In the genomic region with DNA sequence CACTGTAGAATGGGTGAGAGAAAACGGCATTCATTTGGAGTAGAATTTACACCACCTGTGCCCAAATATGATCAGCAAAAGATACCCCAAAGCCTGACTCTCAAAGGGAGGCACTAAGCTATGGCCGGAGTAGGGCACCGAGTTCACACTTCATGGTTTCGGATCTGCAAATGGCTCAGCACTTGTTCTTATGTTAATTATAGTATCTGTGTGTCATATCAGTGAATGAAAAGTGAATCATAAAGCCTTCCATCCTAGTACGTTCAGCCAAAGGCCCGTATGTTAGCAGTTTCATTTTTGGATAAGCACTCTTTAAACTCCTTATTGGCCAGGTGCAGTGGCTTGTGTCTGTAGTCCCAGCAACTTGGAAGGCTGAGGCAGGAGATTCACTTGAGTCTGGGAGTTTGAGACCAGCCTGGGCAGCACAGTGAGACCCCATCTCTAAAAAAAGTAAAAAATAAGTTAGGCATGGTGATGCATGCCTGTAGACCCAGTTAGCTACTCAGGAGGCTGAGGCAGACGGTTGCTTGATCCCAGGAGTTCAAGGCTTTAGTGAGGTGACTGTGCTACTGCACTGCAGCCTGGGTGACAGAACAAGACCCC, we compare ENCODE assay signal across 29 cellular contexts. TPM values are rescaled to one million over a fixed set of nuclear protein-coding genes. Genes with fewer than 3 reads are reported as not detected.
DNase-seq lines count a peak whose midpoint lies in the region; ATAC-seq, FAIRE-seq and TF ChIP-seq lines count a peak whose summit lies in the region.
"Had no signal": no experiment of that assay in that cellular context is flagged by ENCODE, and none has a peak within 500 bp of the region (broad histone marks: within the 10 kb centered on the region; RNA-seq: fewer than 3 reads in every experiment).

No MANE protein-coding gene starts in this region.

- peak; percentile 53 for ATAC-seq in HG03439 (IDR thresholded peaks at IDR 0.05; ENCODE audit: unreplicated experiment)
- no peak for ATAC-seq in GM12878
- no peak for ATAC-seq in GM21786 (IDR thresholded peaks at IDR 0.05; ENCODE audit: unreplicated experiment)
- ATAC-seq: effector memory CD8-positive, alpha-beta T cell; gastrocnemius medialis; psoas muscle; stimulated activated naive B cell treated with anti-CD40 and anti-IgM and Interleukin-4, amounts not matched to agents 10 μg/mL and 1 μg/mL and 100 μg/mL, for 72 hours had no signal

- H4K20me1 ChIP-seq in GM12878 (ENCODE audit: control insufficient read depth, insufficient read depth): no peaks in the 10 kb centered on the region

- CTCF ChIA-PET in GM12878 (lab: Yijun Ruan, JAX): interaction anchor here (2.1 to 3.0 kb wide), 2 partner anchors 10 to 50 kb away, joined by 6 to 16 read pairs; no protein-coding TSS in a partner anchor

- 21% methylated on average over 7 of the region's 7 CpGs for WGBS in GM12878 (ENCODE audit: insufficient coverage, insufficient replicate concordance, low lambda C conversion rate, missing lambda C conversion rate)

- H3K79me2 ChIP-seq in GM12878 (ENCODE audit: control insufficient read depth, insufficient read depth, low read length): no peaks in the 10 kb centered on the region

- H3K9me3 ChIP-seq in GM12878 (replicated peaks; ENCODE audit: control insufficient read depth, insufficient read depth, low read length): no peaks in the 10 kb centered on the region
- H3K9me3 ChIP-seq: adrenal gland; BLaER1 treated with 17β-estradiol and CSF1 and Interleukin-3, amounts not matched to agents 10 nM and 100 nM; esophagus muscularis mucosa; gastrocnemius medialis; neutrophil; psoas muscle; vagina had no signal

- H3K27me3 ChIP-seq in GM12878 (replicated peaks in 1 of 2; ENCODE audit: control insufficient read depth in 2 of 2, insufficient read depth in 2 of 2, low read length in 1 of 2): no peaks in the 10 kb centered on the region
- H3K27me3 ChIP-seq: adrenal gland; BLaER1 treated with 17β-estradiol and CSF1 and Interleukin-3, amounts not matched to agents 10 nM and 100 nM; brain microvascular endothelial cell; esophagus muscularis mucosa; neutrophil; vagina had no signal

- FAIRE-seq in GM12878 (lab: Jason Lieb, UNC): peak; percentile 35
- FAIRE-seq: colon, kidney had no signal

- DNase-seq in ELR (ENCODE audit: low read depth): peak; percentile 55
- DNase-seq in GM12878 (ENCODE audit: low read depth, low spot score): no peak
- no peak for DNase-seq in head of caudate nucleus
- no peak for DNase-seq in NCI-H510A (lab: John Stamatoyannopoulos, UW)
- DNase-seq: activated CD4-positive, alpha-beta T cell treated with anti-CD3 and anti-CD28 coated beads, Interleukin-2, amount 50 U/mL, for 1 hour; activated T-cell treated with anti-CD3 and anti-CD28 coated beads for 4 hours; adrenal gland; brain microvascular endothelial cell; Calu3; effector memory CD8-positive, alpha-beta T cell; gastrocnemius medialis; GOT3; kidney; NCI-H1105; NCI-H2029; OCI-M1; psoas muscle; SHP77 treated with DMSO at 0.1 percent for 48 hours; stimulated activated CD4-positive, alpha-beta T cell treated with anti-CD3 and anti-CD28 coated beads, Interleukin-2, amount 100 ng/mL, for 24 hours; stimulated activated naive B cell treated with anti-CD40 and anti-IgM and Interleukin-4, amounts not matched to agents 10 μg/mL and 1 μg/mL and 100 μg/mL, for 72 hours had no signal

- in situ Hi-C loops in GM12878 (cut with MboI): no loop called here

- no peaks in the 10 kb centered on the region for H3K4me1 ChIP-seq in GM12878 (ENCODE audit: control insufficient read depth, insufficient read depth, low read length)
- H3K4me1 ChIP-seq: adrenal gland; BLaER1 treated with 17β-estradiol and CSF1 and Interleukin-3, amounts not matched to agents 10 nM and 100 nM; gastrocnemius medialis; psoas muscle; vagina had no signal

- POLR2A ChIA-PET in GM12878 (lab: Charles Lee): no interaction called here

- no peak overlapping the region for H3K4me2 ChIP-seq in GM12878 (ENCODE audit: control insufficient read depth, insufficient read depth)
- H3K4me2 ChIP-seq: BLaER1 treated with 17β-estradiol and CSF1 and Interleukin-3, amounts not matched to agents 10 nM and 100 nM had no signal

- SMC1A ChIA-PET in GM12878 (lab: Charles Lee; ENCODE audit: uncharacterized antibody, unreplicated experiment): interaction anchor here (1.0 kb wide), 1 partner anchor 14 kb away, joined by 3 read pairs; no protein-coding TSS in a partner anchor

- RAD21 ChIA-PET in GM12878 (lab: Charles Lee; ENCODE audit: unreplicated experiment): no interaction called here

- no peak overlapping the region for H3K4me3 ChIP-seq in GM12878
- H3K4me3 ChIP-seq: adrenal gland; BLaER1 treated with 17β-estradiol and CSF1 and Interleukin-3, amounts not matched to agents 10 nM and 100 nM; esophagus muscularis mucosa; gastrocnemius medialis; lung; psoas muscle; vagina had no signal

- no TSS peak for BruUV-seq in GM12878 (replicated peaks; lab: Mats Ljungman, UMichigan)

- TF ChIP-seq POLR2A in GM12878 (IDR thresholded peaks at IDR 0.05; ENCODE audit: low read depth, low read length): no peak

- H3K27ac ChIP-seq in GM12878 (ENCODE audit: control insufficient read depth, insufficient read depth): no peak overlapping the region
- H3K27ac ChIP-seq: adrenal gland; BLaER1 treated with 17β-estradiol and CSF1 and Interleukin-3, amounts not matched to agents 10 nM and 100 nM; brain microvascular endothelial cell; esophagus muscularis mucosa; gastrocnemius medialis; HL-60; neutrophil; psoas muscle; vagina had no signal

- TF ChIP-seq CTCF in GM12878 (IDR thresholded peaks at IDR 0.05 in 2 of 3, conservative IDR thresholded peaks at IDR 0.05 in 1 of 3; ENCODE audit: control insufficient read depth in 2 of 3, extremely low read depth in 1 of 3, insufficient read depth in 1 of 3, low read depth in 3 of 3, low read length in 3 of 3): no peak

- no peak for TF ChIP-seq RAD21 in GM12878 (IDR thresholded peaks at IDR 0.05; ENCODE audit: insufficient read depth, low read depth, low read length)

- TF ChIP-seq EP300 in GM12878 (IDR thresholded peaks at IDR 0.05; ENCODE audit: borderline replicate concordance in 1 of 2, control insufficient read depth in 1 of 2, low read depth in 2 of 2, low read length in 2 of 2): no peak

- H3K36me3 ChIP-seq in GM12878 (ENCODE audit: control insufficient read depth in 2 of 2, insufficient read depth in 2 of 2, low read length in 1 of 2): no peaks in the 10 kb centered on the region; a peak in 1 of 4 replicates
- H3K36me3 ChIP-seq: adrenal gland, brain microvascular endothelial cell, gastrocnemius medialis, neutrophil, vagina had no signal

- no peak overlapping the region for H3K9ac ChIP-seq in GM12878 (ENCODE audit: control insufficient read depth, insufficient read depth, low read length)
- H3K9ac ChIP-seq: BLaER1 treated with 17β-estradiol and CSF1 and Interleukin-3, amounts not matched to agents 10 nM and 100 nM had no signal

- intact Hi-C loops in GM12878 (cut with micrococcal nuclease; ENCODE audit: unreplicated experiment) (no loop called here), head of caudate nucleus (cut with DNase I) (no loop called here)

- peak overlapping the region; percentile 23; the same call in 1 of the 2 replicates for H2AFZ ChIP-seq in GM12878 (ENCODE audit: control insufficient read depth, low read depth, low read length)

RNA-seq across cellular contexts. Expression of a gene that starts 4.9 kb away (rescaled TPM):
- total RNA-seq in GM12878 (2013; cell fraction: nucleolus; rRNA removed): 0.63 and 0.91 TPM in 2 replicates
- total RNA-seq in GM12878 (2014; rRNA removed) (0.23 and 0.27 TPM in 2 replicates), GM12878 (2014; rRNA removed; fragmentation: Illumina TruSeq; extraction: Trizol) (0.18 TPM in 1 of 2 replicates, not detected in the other), GM12878 (2021) (0.49 TPM in 1 of 2 replicates, not detected in the other)
- 0.33 TPM for polyA plus RNA-seq in GM12878 (2011; ENCODE audit: low read depth)
- polyA plus RNA-seq in GM12878 (2011; rRNA removed) (0.10 and 0.12 TPM in 2 replicates), GM12878 (2014; fragmentation: Illumina TruSeq; extraction: Trizol) (0.09 and 0.57 TPM in 2 replicates), GM12878 (2014; fragmentation: Nextera tagmentation; extraction: Ambion mirVana) (under 1 TPM in 1 of 2 experiments, not detected in 1; 0.09 TPM), GM12878 (2014; rRNA removed) (0.32 TPM in 1 of 2 replicates, not detected in the other), GM12878 (2016; fragmentation: Nextera tagmentation; extraction: Ambion mirVana) (under 1 TPM; 0.33 to 0.38 TPM)
- 0.18 TPM in 1 of 2 replicates, not detected in the other for polyA plus RNA-seq in GM12878 (2011; cell fraction: cytosol; rRNA removed)
- polyA plus RNA-seq in GM12878 (2011; cell fraction: nucleus; rRNA removed): 0.34 TPM in 1 of 2 replicates, not detected in the other
- 0.18 and 0.27 TPM in 2 replicates for polyA plus RNA-seq in GM12878 (2012)
- 0.21 TPM in 1 of 2 replicates, not detected in the other for polyA minus RNA-seq in GM12878 (2011; rRNA and poly(A)+ RNA removed)
- polyA minus RNA-seq in GM12878 (2011; cell fraction: cytosol; rRNA and poly(A)+ RNA removed): not detected in 2 replicates
- not detected in 2 replicates for polyA minus RNA-seq in GM12878 (2011; cell fraction: nucleus; rRNA and poly(A)+ RNA removed)
- total RNA-seq: Calu3, psoas muscle, vagina had no signal

RNA-seq across cellular contexts. Expression of a gene that starts 14.7 kb away (rescaled TPM):
- total RNA-seq in GM12878 (2013; cell fraction: nucleolus; rRNA removed): 3.0 and 6.2 TPM in 2 replicates
- total RNA-seq in GM12878 (2014; rRNA removed) (10.5 and 13.3 TPM in 2 replicates), GM12878 (2014; rRNA removed; fragmentation: Illumina TruSeq; extraction: Trizol) (20.7 and 21.7 TPM in 2 replicates), GM12878 (2021) (16.3 and 17.7 TPM in 2 replicates)
- 6.8 TPM for polyA plus RNA-seq in GM12878 (2011; ENCODE audit: low read depth)
- polyA plus RNA-seq in GM12878 (2011; rRNA removed) (9.4 and 15.0 TPM in 2 replicates), GM12878 (2014; fragmentation: Illumina TruSeq; extraction: Trizol) (13.3 and 15.8 TPM in 2 replicates), GM12878 (2014; fragmentation: Nextera tagmentation; extraction: Ambion mirVana) (10 to 100 TPM; 10.9 to 17.5 TPM), GM12878 (2014; rRNA removed) (13.7 and 14.3 TPM in 2 replicates), GM12878 (2016; fragmentation: Nextera tagmentation; extraction: Ambion mirVana) (10 to 100 TPM; 46.2 to 51.7 TPM)
- 7.1 and 8.1 TPM in 2 replicates for polyA plus RNA-seq in GM12878 (2011; cell fraction: cytosol; rRNA removed)
- 4.9 and 5.6 TPM in 2 replicates for polyA plus RNA-seq in GM12878 (2011; cell fraction: nucleus; rRNA removed)
- polyA plus RNA-seq in GM12878 (2012): 11.6 and 12.7 TPM in 2 replicates
- polyA minus RNA-seq in GM12878 (2011; rRNA and poly(A)+ RNA removed): 2.3 and 2.9 TPM in 2 replicates
- 1.9 and 2.6 TPM in 2 replicates for polyA minus RNA-seq in GM12878 (2011; cell fraction: cytosol; rRNA and poly(A)+ RNA removed)
- polyA minus RNA-seq in GM12878 (2011; cell fraction: nucleus; rRNA and poly(A)+ RNA removed): 2.1 and 6.8 TPM in 2 replicates

RNA-seq across cellular contexts. Expression of a gene that starts 27.4 kb away (rescaled TPM):
- 39.4 and 39.5 TPM in 2 replicates for total RNA-seq in GM12878 (2013; cell fraction: nucleolus; rRNA removed)
- 41.2 and 43.3 TPM in 2 replicates for total RNA-seq in GM12878 (2014; rRNA removed)
- 43.0 and 49.2 TPM in 2 replicates for total RNA-seq in GM12878 (2014; rRNA removed; fragmentation: Illumina TruSeq; extraction: Trizol)
- total RNA-seq in GM12878 (2021): 56.0 and 56.4 TPM in 2 replicates
- 14.8 TPM for polyA plus RNA-seq in GM12878 (2011; ENCODE audit: low read depth)
- polyA plus RNA-seq in GM12878 (2011; rRNA removed): 32.8 and 38.1 TPM in 2 replicates
- polyA plus RNA-seq in GM12878 (2011; cell fraction: cytosol; rRNA removed): 33.6 and 35.5 TPM in 2 replicates
- polyA plus RNA-seq in GM12878 (2011; cell fraction: nucleus; rRNA removed): 13.9 and 15.4 TPM in 2 replicates
- polyA plus RNA-seq in GM12878 (2012): 21.9 and 23.7 TPM in 2 replicates
- 31.7 and 37.4 TPM in 2 replicates for polyA plus RNA-seq in GM12878 (2014; fragmentation: Illumina TruSeq; extraction: Trizol)
- 10 to 100 TPM; 55.6 to 57.3 TPM for polyA plus RNA-seq in GM12878 (2014; fragmentation: Nextera tagmentation; extraction: Ambion mirVana)
- 36.1 and 41.1 TPM in 2 replicates for polyA plus RNA-seq in GM12878 (2014; rRNA removed)
- 10 to 100 TPM; 78.8 to 83.8 TPM for polyA plus RNA-seq in GM12878 (2016; fragmentation: Nextera tagmentation; extraction: Ambion mirVana)
- 53.0 and 57.9 TPM in 2 replicates for polyA minus RNA-seq in GM12878 (2011; rRNA and poly(A)+ RNA removed)
- 11.3 and 12.0 TPM in 2 replicates for polyA minus RNA-seq in GM12878 (2011; cell fraction: cytosol; rRNA and poly(A)+ RNA removed)
- polyA minus RNA-seq in GM12878 (2011; cell fraction: nucleus; rRNA and poly(A)+ RNA removed): 5.2 and 7.7 TPM in 2 replicates

RNA-seq across cellular contexts. Expression of a gene that starts 29.9 kb away (rescaled TPM):
- total RNA-seq in GM12878 (2013; cell fraction: nucleolus; rRNA removed): 20.9 and 23.3 TPM in 2 replicates
- total RNA-seq in GM12878 (2014; rRNA removed) (14.1 and 14.6 TPM in 2 replicates), GM12878 (2014; rRNA removed; fragmentation: Illumina TruSeq; extraction: Trizol) (7.6 and 11.3 TPM in 2 replicates), GM12878 (2021) (21.5 and 21.9 TPM in 2 replicates)
- 5.1 TPM for polyA plus RNA-seq in GM12878 (2011; ENCODE audit: low read depth)
- polyA plus RNA-seq in GM12878 (2011; rRNA removed) (4.0 and 6.0 TPM in 2 replicates), GM12878 (2014; fragmentation: Illumina TruSeq; extraction: Trizol) (3.3 and 10.7 TPM in 2 replicates), GM12878 (2014; fragmentation: Nextera tagmentation; extraction: Ambion mirVana) (1 to 10 TPM; 1.4 to 1.5 TPM), GM12878 (2014; rRNA removed) (12.8 and 15.6 TPM in 2 replicates), GM12878 (2016; fragmentation: Nextera tagmentation; extraction: Ambion mirVana) (10 to 100 TPM; 20.6 to 23.2 TPM)
- polyA plus RNA-seq in GM12878 (2011; cell fraction: cytosol; rRNA removed): 8.3 and 10.1 TPM in 2 replicates
- polyA plus RNA-seq in GM12878 (2011; cell fraction: nucleus; rRNA removed): 19.6 and 30.4 TPM in 2 replicates
- 15.9 and 16.2 TPM in 2 replicates for polyA plus RNA-seq in GM12878 (2012)
- 3.2 and 8.4 TPM in 2 replicates for polyA minus RNA-seq in GM12878 (2011; rRNA and poly(A)+ RNA removed)
- 5.2 and 7.4 TPM in 2 replicates for polyA minus RNA-seq in GM12878 (2011; cell fraction: cytosol; rRNA and poly(A)+ RNA removed)
- 8.6 and 14.5 TPM in 2 replicates for polyA minus RNA-seq in GM12878 (2011; cell fraction: nucleus; rRNA and poly(A)+ RNA removed)

RNA-seq across cellular contexts. Expression of a gene that starts 46.0 kb away (rescaled TPM):
- total RNA-seq in GM12878 (2013; cell fraction: nucleolus; rRNA removed): 36.4 and 38.2 TPM in 2 replicates
- total RNA-seq in GM12878 (2014; rRNA removed): 149 and 151 TPM in 2 replicates
- total RNA-seq in GM12878 (2014; rRNA removed; fragmentation: Illumina TruSeq; extraction: Trizol): 126 and 129 TPM in 2 replicates
- total RNA-seq in GM12878 (2021): 199 and 201 TPM in 2 replicates
- polyA plus RNA-seq in GM12878 (2011; ENCODE audit: low read depth): 88.3 TPM
- 76.0 and 108 TPM in 2 replicates for polyA plus RNA-seq in GM12878 (2011; rRNA removed)
- 121 TPM in 2 replicates for polyA plus RNA-seq in GM12878 (2011; cell fraction: cytosol; rRNA removed)
- 67.7 and 102 TPM in 2 replicates for polyA plus RNA-seq in GM12878 (2011; cell fraction: nucleus; rRNA removed)
- 110 and 114 TPM in 2 replicates for polyA plus RNA-seq in GM12878 (2012)
- polyA plus RNA-seq in GM12878 (2014; fragmentation: Illumina TruSeq; extraction: Trizol): 262 and 279 TPM in 2 replicates
- 100 to 1,000 TPM; 152 to 190 TPM for polyA plus RNA-seq in GM12878 (2014; fragmentation: Nextera tagmentation; extraction: Ambion mirVana)
- 138 and 152 TPM in 2 replicates for polyA plus RNA-seq in GM12878 (2014; rRNA removed)
- polyA plus RNA-seq in GM12878 (2016; fragmentation: Nextera tagmentation; extraction: Ambion mirVana): 100 to 1,000 TPM; 193 to 196 TPM
- 136 and 155 TPM in 2 replicates for polyA minus RNA-seq in GM12878 (2011; rRNA and poly(A)+ RNA removed)
- polyA minus RNA-seq in GM12878 (2011; cell fraction: cytosol; rRNA and poly(A)+ RNA removed): 55.6 and 57.6 TPM in 2 replicates
- polyA minus RNA-seq in GM12878 (2011; cell fraction: nucleus; rRNA and poly(A)+ RNA removed): 22.0 and 45.4 TPM in 2 replicates
